ENCODE assay signal across 13 cellular contexts in the genomic region with DNA sequence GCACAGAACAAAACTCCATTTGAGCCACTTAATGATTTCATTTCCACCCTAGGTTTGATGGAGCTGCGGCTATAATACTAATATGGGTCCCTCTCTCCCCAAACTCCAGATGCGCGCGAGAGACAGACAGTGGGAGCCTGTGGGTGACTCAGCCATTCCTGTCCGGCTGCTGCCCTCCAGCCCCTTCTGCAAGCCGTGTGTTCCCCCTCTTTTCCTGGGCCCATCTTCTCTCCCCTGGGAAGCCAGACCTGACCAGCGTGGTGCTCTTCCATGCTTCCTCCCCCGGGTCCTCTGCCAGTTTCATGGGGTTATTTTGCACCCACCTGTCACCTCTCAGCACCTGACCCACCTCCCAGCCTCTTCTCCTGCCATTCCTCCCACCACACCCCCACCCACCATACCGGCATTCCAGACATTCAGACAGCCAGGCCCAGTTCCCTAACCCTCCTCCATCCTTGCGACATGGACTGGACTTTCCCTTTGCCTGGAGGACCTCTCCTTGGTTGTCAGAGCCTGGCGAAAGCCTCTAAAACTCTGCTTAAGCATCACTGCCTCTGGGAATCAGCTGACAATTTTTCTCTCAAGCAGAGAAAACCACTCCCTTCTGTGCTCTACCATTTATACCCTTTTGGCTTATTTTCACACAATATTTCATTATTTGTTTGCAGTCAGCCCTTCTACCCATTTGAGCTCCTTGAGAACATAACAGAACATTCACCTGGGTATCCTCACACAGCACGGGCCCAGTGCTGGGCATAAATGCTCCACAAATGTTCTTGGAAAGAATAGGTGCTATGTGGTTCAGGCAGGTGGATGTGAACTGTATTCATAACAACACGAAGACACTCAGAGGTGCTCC. TPM values are rescaled to one million over a fixed set of nuclear protein-coding genes. Genes with fewer than 3 reads are reported as not detected.
DNase-seq lines count a peak whose midpoint lies in the region; ATAC-seq and TF ChIP-seq lines count a peak whose summit lies in the region.
"Had no signal": no experiment of that assay in that cellular context is flagged by ENCODE, and none has a peak within 500 bp of the region (broad histone marks: within the 10 kb centered on the region; RNA-seq: fewer than 3 reads in every experiment).

No MANE protein-coding gene starts in this region.

- CTCF ChIA-PET in activated CD4-positive, alpha-beta T cell treated with anti-CD3 and anti-CD28 coated beads for 36 hours (lab: Charles Lee): interaction anchor here (0.6 to 4.2 kb wide), 14 partner anchors 9 to 756 kb away, joined by 3 to 18 read pairs (median 3); no protein-coding TSS in a partner anchor
- CTCF ChIA-PET in activated CD8-positive, alpha-beta T cell treated with anti-CD3 and anti-CD28 coated beads for 36 hours (lab: Charles Lee): interaction anchor here (0.7 to 2.6 kb wide), 17 partner anchors 10 to 757 kb away, joined by 3 to 30 read pairs (median 4); a partner anchor contains a TSS
- CTCF ChIA-PET in PC-3 (lab: Charles Lee): interaction anchor here (0.9 kb wide), 1 partner anchor 700 kb away, joined by 5 read pairs; no protein-coding TSS in a partner anchor

- H4K20me1 ChIP-seq in neural progenitor cell (ENCODE audit: low read depth) (no peaks in the 10 kb centered on the region), PC-3 (ENCODE audit: low read length) (no peaks in the 10 kb centered on the region)

- no TSS peak for BruUV-seq in PC-3 (replicated peaks; lab: Mats Ljungman, UMichigan)

- H3K27me3 Mint-ChIP-seq in activated CD4-positive, alpha-beta T cell treated with anti-CD3 and anti-CD28 coated beads for 36 hours: peaks cover 11% of the 10 kb centered on the region
- peaks cover 16% of the 10 kb centered on the region for H3K27me3 Mint-ChIP-seq in neural progenitor cell (ENCODE audit: insufficient read depth, low read depth)
- H3K27me3 Mint-ChIP-seq in activated CD8-positive, alpha-beta T cell treated with anti-CD3 and anti-CD28 coated beads for 36 hours: peaks cover 9% of the 10 kb centered on the region

- peaks cover 11% of the 10 kb centered on the region for H3K4me1 Mint-ChIP-seq in activated CD4-positive, alpha-beta T cell treated with anti-CD3 and anti-CD28 coated beads for 36 hours
- H3K4me1 Mint-ChIP-seq in neural progenitor cell: peaks cover 13% of the 10 kb centered on the region
- H3K4me1 Mint-ChIP-seq in activated CD8-positive, alpha-beta T cell treated with anti-CD3 and anti-CD28 coated beads for 36 hours (ENCODE audit: low read depth): peaks cover 8% of the 10 kb centered on the region

- peak overlapping the region; percentile 10 for H3K27ac Mint-ChIP-seq in activated CD4-positive, alpha-beta T cell treated with anti-CD3 and anti-CD28 coated beads for 36 hours
- peak overlapping the region; percentile 8 for H3K27ac Mint-ChIP-seq in neural progenitor cell
- no peak overlapping the region for H3K27ac Mint-ChIP-seq in activated CD8-positive, alpha-beta T cell treated with anti-CD3 and anti-CD28 coated beads for 36 hours
- H3K27ac Mint-ChIP-seq: T-helper 1 cell treated with Interleukin-12 subunit alpha and Interleukin-12 subunit beta and Interleukin-4 antibody, amounts not matched to agents 30 μg/mL and 1 μg/mL, for 36 hours had no signal

- POLR2A ChIA-PET in activated CD4-positive, alpha-beta T cell treated with anti-CD3 and anti-CD28 coated beads for 36 hours (lab: Charles Lee): no interaction called here
- POLR2A ChIA-PET in activated CD8-positive, alpha-beta T cell treated with anti-CD3 and anti-CD28 coated beads for 36 hours (lab: Charles Lee): interaction anchor here (0.6 kb wide), 1 partner anchor 98 kb away, joined by 3 read pairs; no protein-coding TSS in a partner anchor
- POLR2A ChIA-PET in PC-3 (lab: Charles Lee; ENCODE audit: unreplicated experiment): no interaction called here

- H3K4me1 ChIP-seq in neural progenitor cell: no peaks in the 10 kb centered on the region
- H3K4me1 ChIP-seq in PC-3 (ENCODE audit: insufficient read depth, low read length): no peaks in the 10 kb centered on the region

- H3K27me3 ChIP-seq in neural progenitor cell (no peaks in the 10 kb centered on the region), PC-3 (ENCODE audit: low read length) (no peaks in the 10 kb centered on the region)

- no peaks in the 10 kb centered on the region for H3K79me2 ChIP-seq in neural progenitor cell (ENCODE audit: low read depth)
- no peaks in the 10 kb centered on the region for H3K79me2 ChIP-seq in PC-3 (ENCODE audit: low read length)

- H3K9ac ChIP-seq in neural progenitor cell (no peak overlapping the region), PC-3 (ENCODE audit: low read length) (no peak overlapping the region)

- no peaks in the 10 kb centered on the region for H3K36me3 ChIP-seq in neural progenitor cell
- H3K36me3 ChIP-seq in PC-3 (ENCODE audit: low read depth, low read length): no peaks in the 10 kb centered on the region

- peaks cover 2% of the 10 kb centered on the region for H3K9me3 Mint-ChIP-seq in activated CD4-positive, alpha-beta T cell treated with anti-CD3 and anti-CD28 coated beads for 36 hours (ENCODE audit: low read depth)
- peaks cover 5% of the 10 kb centered on the region for H3K9me3 Mint-ChIP-seq in neural progenitor cell
- no peaks in the 10 kb centered on the region for H3K9me3 Mint-ChIP-seq in activated CD8-positive, alpha-beta T cell treated with anti-CD3 and anti-CD28 coated beads for 36 hours
- H3K9me3 Mint-ChIP-seq: T-helper 1 cell treated with Interleukin-12 subunit alpha and Interleukin-12 subunit beta and Interleukin-4 antibody, amounts not matched to agents 30 μg/mL and 1 μg/mL, for 36 hours had no signal

- intact Hi-C loops in activated CD4-positive, alpha-beta T cell treated with anti-CD3 and anti-CD28 coated beads for 36 hours (cut with DNase I, micrococcal nuclease): loop anchor here (1.0 to 2.0 kb wide), 3 partner anchors 700 to 754 kb away; no protein-coding TSS in a partner anchor
- intact Hi-C loops in activated CD8-positive, alpha-beta T cell treated with anti-CD3 and anti-CD28 coated beads for 36 hours (cut with micrococcal nuclease): no loop called here
- intact Hi-C loops in PC-3 (cut with micrococcal nuclease): loop anchor here (2.0 to 5.0 kb wide), 2 partner anchors 702 to 756 kb away; no protein-coding TSS in a partner anchor

- H3K4me2 ChIP-seq in neural progenitor cell (no peak overlapping the region), PC-3 (ENCODE audit: low read length) (no peak overlapping the region)

- ATAC-seq in activated CD4-positive, alpha-beta T cell treated with anti-CD3 and anti-CD28 coated beads for 36 hours: no peak
- ATAC-seq in GM21786 (IDR thresholded peaks at IDR 0.05; ENCODE audit: unreplicated experiment): peak; percentile 13
- peak; percentile 3 for ATAC-seq in HG03442 (IDR thresholded peaks at IDR 0.05; ENCODE audit: unreplicated experiment)
- no peak for ATAC-seq in activated CD8-positive, alpha-beta T cell treated with anti-CD3 and anti-CD28 coated beads for 36 hours
- no peak; the same call in 1 of the 2 replicates for ATAC-seq in PC-3

- no peak overlapping the region for H3K4me3 Mint-ChIP-seq in activated CD4-positive, alpha-beta T cell treated with anti-CD3 and anti-CD28 coated beads for 36 hours
- H3K4me3 Mint-ChIP-seq in neural progenitor cell: peak overlapping the region; percentile 5
- no peak overlapping the region for H3K4me3 Mint-ChIP-seq in activated CD8-positive, alpha-beta T cell treated with anti-CD3 and anti-CD28 coated beads for 36 hours
- H3K4me3 Mint-ChIP-seq: T-helper 1 cell treated with Interleukin-12 subunit alpha and Interleukin-12 subunit beta and Interleukin-4 antibody, amounts not matched to agents 30 μg/mL and 1 μg/mL, for 36 hours had no signal

- H2AFZ ChIP-seq in neural progenitor cell (replicated peaks) (no peak overlapping the region), PC-3 (ENCODE audit: low read length) (no peak overlapping the region)

- H3K4me3 ChIP-seq in neural progenitor cell (no peak overlapping the region), foreskin fibroblast (ENCODE audit: low read depth in 1 of 2, low read length in 2 of 2) (no peak overlapping the region), PC-3 (ENCODE audit: low read length) (no peak overlapping the region)
- H3K4me3 ChIP-seq: skin epidermis had no signal

- no peaks in the 10 kb centered on the region for H3K9me2 ChIP-seq in PC-3 (replicated peaks; ENCODE audit: low read length)

- TF ChIP-seq CTCF in neural progenitor cell (IDR thresholded peaks at IDR 0.05): no peak
- TF ChIP-seq CTCF in activated CD8-positive, alpha-beta T cell treated with anti-CD3 and anti-CD28 coated beads for 36 hours (IDR thresholded peaks at IDR 0.05): no peak
- no peak for TF ChIP-seq CTCF in foreskin fibroblast (IDR thresholded peaks at IDR 0.05; ENCODE audit: low read depth, low read length)
- TF ChIP-seq CTCF in PC-3 (conservative IDR thresholded peaks at IDR 0.05; ENCODE audit: low read depth, low read length): no peak

- no peak for DNase-seq in activated CD4-positive, alpha-beta T cell treated with anti-CD3 and anti-CD28 coated beads for 36 hours
- no peak for DNase-seq in activated CD4-positive, alpha-beta T cell treated with anti-CD3 and anti-CD28 coated beads for 1 hour
- DNase-seq in neural progenitor cell (ENCODE audit: low spot score) (no peak), foreskin fibroblast (no peak), PC-3 (no peak)
- no peak for DNase-seq in activated CD8-positive, alpha-beta T cell treated with anti-CD3 and anti-CD28 coated beads for 36 hours

- H3K27ac ChIP-seq in neural progenitor cell (no peak overlapping the region), PC-3 (ENCODE audit: low read length) (no peak overlapping the region)
- H3K27ac ChIP-seq: HL-60, skin epidermis had no signal

- no peaks in the 10 kb centered on the region for H3F3A ChIP-seq in neural progenitor cell (ENCODE audit: low read depth)
- no peaks in the 10 kb centered on the region for H3F3A ChIP-seq in PC-3 (ENCODE audit: low read length, unreplicated experiment)

- H3K9me3 ChIP-seq in neural progenitor cell (ENCODE audit: low read depth): no peaks in the 10 kb centered on the region
- peaks cover 19% of the 10 kb centered on the region; the same call in 1 of the 2 replicates for H3K9me3 ChIP-seq in PC-3 (ENCODE audit: low read length)

- no peaks in the 10 kb centered on the region for H3K36me3 Mint-ChIP-seq in activated CD4-positive, alpha-beta T cell treated with anti-CD3 and anti-CD28 coated beads for 36 hours (ENCODE audit: low read depth)
- no peaks in the 10 kb centered on the region for H3K36me3 Mint-ChIP-seq in neural progenitor cell
- H3K36me3 Mint-ChIP-seq in activated CD8-positive, alpha-beta T cell treated with anti-CD3 and anti-CD28 coated beads for 36 hours (ENCODE audit: low read depth): no peaks in the 10 kb centered on the region

RNA-seq across cellular contexts. Expression of a gene that starts 10.7 kb away (rescaled TPM):
- not detected for total RNA-seq in activated CD4-positive, alpha-beta T cell treated with anti-CD3 and anti-CD28 coated beads for 36 hours
- total RNA-seq in neural progenitor cell (ENCODE audit: low replicate concordance) (not detected in 2 replicates), PC-3 (2014; rRNA removed) (not detected in 2 replicates)
- total RNA-seq in activated CD8-positive, alpha-beta T cell treated with anti-CD3 and anti-CD28 coated beads for 36 hours: not detected
- total RNA-seq: A673, myocyte had no signal

Comparison
In these comparisons a context has a peak if more than half of its experiments do, and no peak if none do; other contexts are left out.
1. ATAC-seq: peak in GM21786 (single experiment) and HG03442 (single experiment); none in activated CD4-positive, alpha-beta T cell treated with anti-CD3 and anti-CD28 coated beads for 36 hours (single experiment), activated CD8-positive, alpha-beta T cell treated with anti-CD3 and anti-CD28 coated beads for 36 hours (single experiment) and PC-3 (single experiment).